22 cellular contexts compared by ENCODE assay signal in genomic region chr6:147738089-147738488, GRCh38.
DNase-seq lines count a peak whose midpoint lies in the region; ATAC-seq, FAIRE-seq and TF ChIP-seq lines count a peak whose summit lies in the region.
"Had no signal": no experiment of that assay in that cellular context is flagged by ENCODE, and none has a peak within 500 bp of the region (broad histone marks: within the 10 kb centered on the region; RNA-seq: fewer than 3 reads in every experiment).

No MANE protein-coding gene starts in this region.

- H3K27ac ChIP-seq in K562 (ENCODE audit: extremely low read depth, low read depth, low read length): no peak overlapping the region
- H3K27ac ChIP-seq in gastrocnemius medialis: no peak overlapping the region
- H3K27ac ChIP-seq: GM23248, KMS-11 had no signal

- no peak for TF ChIP-seq CTCF in Caco-2 (IDR thresholded peaks at IDR 0.05; ENCODE audit: insufficient read depth in 1 of 2, low read depth in 1 of 2, low read length in 1 of 2, severe bottlenecking in 1 of 2, unreplicated experiment in 1 of 2)
- no peak for TF ChIP-seq CTCF in K562 (IDR thresholded peaks at IDR 0.05 in 2 of 3, conservative IDR thresholded peaks at IDR 0.05 in 1 of 3; ENCODE audit: insufficient read depth in 2 of 3, low read depth in 1 of 3, low read length in 3 of 3)
- TF ChIP-seq CTCF in glutamatergic neuron (IDR thresholded peaks at IDR 0.05; ENCODE audit: partially characterized antibody, unreplicated experiment): no peak
- TF ChIP-seq CTCF in osteocyte (IDR thresholded peaks at IDR 0.05): no peak
- TF ChIP-seq CTCF in gastrocnemius medialis (IDR thresholded peaks at IDR 0.05 in 4 of 5, conservative IDR thresholded peaks at IDR 0.05 in 1 of 5): no peak

- BruUV-seq in Caco-2 (replicated peaks; lab: Mats Ljungman, UMichigan) (no TSS peak), K562 (replicated peaks; lab: Mats Ljungman, UMichigan) (no TSS peak)

- H3K36me3 ChIP-seq in Caco-2 (ENCODE audit: control insufficient read depth, insufficient read depth, low read length) (no peaks in the 10 kb centered on the region), K562 (ENCODE audit: control insufficient read depth, insufficient read depth, low read length) (peaks cover 14% of the 10 kb centered on the region; the same call in 1 of the 3 replicates), gastrocnemius medialis (no peaks in the 10 kb centered on the region)

- H3K27me3 Mint-ChIP-seq in Caco-2 (ENCODE audit: insufficient read depth, unreplicated experiment): no peaks in the 10 kb centered on the region
- H3K27me3 Mint-ChIP-seq in glutamatergic neuron (ENCODE audit: unreplicated experiment): peaks cover 2% of the 10 kb centered on the region
- H3K27me3 Mint-ChIP-seq in osteocyte (ENCODE audit: unreplicated experiment): no peaks in the 10 kb centered on the region

- H3K27me3 ChIP-seq in Caco-2 (replicated peaks; ENCODE audit: control insufficient read depth, insufficient read depth, low read length): no peaks in the 10 kb centered on the region
- H3K27me3 ChIP-seq in K562 (ENCODE audit: control insufficient read depth in 2 of 2, insufficient read depth in 2 of 2, low read length in 2 of 2): no peaks in the 10 kb centered on the region
- H3K27me3 ChIP-seq in gastrocnemius medialis: no peaks in the 10 kb centered on the region

- TF ChIP-seq POLR2A in K562 (conservative IDR thresholded peaks at IDR 0.05) (no peak), gastrocnemius medialis (IDR thresholded peaks at IDR 0.05) (no peak)

- intact Hi-C loops in Caco-2 (cut with micrococcal nuclease; ENCODE audit: unreplicated experiment): no loop called here
- intact Hi-C loops in K562 (cut with micrococcal nuclease): no loop called here
- intact Hi-C loops in gastrocnemius medialis (cut with DNase I; ENCODE audit: low total_unique reads): no loop called here

- H3K36me3 Mint-ChIP-seq in Caco-2 (ENCODE audit: insufficient read depth, unreplicated experiment): no peaks in the 10 kb centered on the region
- no peaks in the 10 kb centered on the region for H3K36me3 Mint-ChIP-seq in glutamatergic neuron (ENCODE audit: unreplicated experiment)
- H3K36me3 Mint-ChIP-seq in osteocyte (ENCODE audit: unreplicated experiment): no peaks in the 10 kb centered on the region

- TF ChIP-seq RAD21 in K562 (CRISPR knock-in tag; conservative IDR thresholded peaks at IDR 0.05 in 1 of 2, IDR thresholded peaks at IDR 0.05 in 1 of 2): no peak

- WGBS in K562 (ENCODE audit: insufficient coverage, low coverage, missing lambda C conversion rate): 67% methylated on average over 8 of the region's 8 CpGs

- no peak overlapping the region for H3K9ac ChIP-seq in K562 (ENCODE audit: insufficient read depth in 1 of 2, low read depth in 2 of 2, low read length in 2 of 2)
- H3K9ac ChIP-seq: GM23248, KMS-11, SK-N-SH had no signal

- CTCF ChIA-PET in Caco-2 (lab: Charles Lee): interaction anchor here (1.0 kb wide), 1 partner anchor 231 kb away, joined by 3 read pairs; no protein-coding TSS in a partner anchor
- CTCF ChIA-PET in K562 (lab: Yijun Ruan, JAX; ENCODE audit: low intra/inter-chr PET ratio): interaction anchor here (0.6 kb wide), 1 partner anchor 205 kb away, joined by 4 read pairs; no protein-coding TSS in a partner anchor

- H4K20me1 ChIP-seq in K562 (replicated peaks; ENCODE audit: control insufficient read depth, insufficient read depth, low read length): 0 out of 2 replicates have a peak, but pooled peaks cover 5% of the 10 kb centered on the region

- H3K4me1 Mint-ChIP-seq in Caco-2 (ENCODE audit: low read depth, unreplicated experiment): peaks cover 10% of the 10 kb centered on the region
- H3K4me1 Mint-ChIP-seq in glutamatergic neuron (ENCODE audit: low read depth, unreplicated experiment): peaks cover 15% of the 10 kb centered on the region
- peaks cover 21% of the 10 kb centered on the region for H3K4me1 Mint-ChIP-seq in osteocyte (ENCODE audit: unreplicated experiment)

- H3K4me3 ChIP-seq in Caco-2 (ENCODE audit: low read depth, low read length) (no peak overlapping the region), K562 (no peak overlapping the region), gastrocnemius medialis (no peak overlapping the region)
- H3K4me3 ChIP-seq: GM23248 had no signal

- in situ Hi-C loops in K562 (cut with MboI): no loop called here
- in situ Hi-C loops in gastrocnemius medialis (cut with MboI; ENCODE audit: low sequenced_read_pairs in 4 of 4): no loop called here

- H3K4me2 ChIP-seq in K562 (ENCODE audit: insufficient read depth, low read length): no peak overlapping the region
- H3K4me2 ChIP-seq: SK-N-SH had no signal

- FAIRE-seq in K562 (lab: Jason Lieb, UNC): no peak

- H3K9me3 Mint-ChIP-seq in Caco-2 (ENCODE audit: unreplicated experiment) (no peaks in the 10 kb centered on the region), glutamatergic neuron (ENCODE audit: unreplicated experiment) (peaks cover 2% of the 10 kb centered on the region), osteocyte (ENCODE audit: unreplicated experiment) (no peaks in the 10 kb centered on the region)
- H3K9me3 Mint-ChIP-seq: H9 had no signal

- DNase-seq in Caco-2: peak in 1 of 2 experiments; percentile 32
- DNase-seq in K562 (ENCODE audit: extremely low read depth in 1 of 4, low spot score in 3 of 4): no peak
- no peak for DNase-seq in glutamatergic neuron
- DNase-seq in osteocyte (ENCODE audit: extremely low spot score, unreplicated experiment): no peak
- no peak for DNase-seq in AML-193 (lab: John Stamatoyannopoulos, UW)
- DNase-seq in gastrocnemius medialis: no peak
- DNase-seq: 8988T, ACHN, DMS153, GM23248, H9, NCI-H1092, NCI-H1417 treated with DMSO at 0.1 percent for 48 hours, NCI-H1694 treated with DMSO at 0.1 percent for 48 hours, NCI-H2081, NCI-H2227 treated with DMSO at 0.1 percent for 48 hours, SIG-M5, SK-N-SH had no signal

- no peak overlapping the region for H2AFZ ChIP-seq in K562 (ENCODE audit: low read depth, low read length)
- H2AFZ ChIP-seq: GM23248 had no signal

- ATAC-seq in K562 (no peak), HG02938 (IDR thresholded peaks at IDR 0.05; ENCODE audit: unreplicated experiment) (no peak), GM21447 (IDR thresholded peaks at IDR 0.05; ENCODE audit: unreplicated experiment) (no peak), gastrocnemius medialis (no peak)
- ATAC-seq: Panc1 had no signal

- H3K4me3 Mint-ChIP-seq in Caco-2 (ENCODE audit: unreplicated experiment) (no peak overlapping the region), glutamatergic neuron (ENCODE audit: unreplicated experiment) (no peak overlapping the region), osteocyte (ENCODE audit: unreplicated experiment) (no peak overlapping the region)
- H3K4me3 Mint-ChIP-seq: H9 had no signal

- no peaks in the 10 kb centered on the region for H3K9me1 ChIP-seq in K562 (ENCODE audit: control insufficient read depth, insufficient read depth, low read length)

- H3K4me1 ChIP-seq in Caco-2 (peaks cover 20% of the 10 kb centered on the region; the same call in 1 of the 2 replicates), K562 (replicated peaks in 1 of 2; ENCODE audit: control insufficient read depth in 2 of 2, insufficient read depth in 2 of 2, low read length in 2 of 2) (no peaks in the 10 kb centered on the region), gastrocnemius medialis (no peaks in the 10 kb centered on the region)

- POLR2A ChIA-PET in Caco-2 (lab: Charles Lee) (no interaction called here), K562 (lab: Yijun Ruan, JAX) (interaction anchor here (0.6 to 1.0 kb wide), 2 partner anchors 21 to 412 kb away, joined by 3 to 4 read pairs; no protein-coding TSS in a partner anchor)

- no peaks in the 10 kb centered on the region for H3K9me3 ChIP-seq in Caco-2
- no peaks in the 10 kb centered on the region for H3K9me3 ChIP-seq in K562 (replicated peaks; ENCODE audit: control insufficient read depth, insufficient read depth, low read depth, low read length)
- H3K9me3 ChIP-seq in gastrocnemius medialis: no peaks in the 10 kb centered on the region
- H3K9me3 ChIP-seq: SK-N-SH had no signal

- H3K27ac Mint-ChIP-seq in Caco-2 (ENCODE audit: unreplicated experiment): peak overlapping the region; percentile 47
- peak overlapping the region; percentile 49 for H3K27ac Mint-ChIP-seq in glutamatergic neuron (ENCODE audit: unreplicated experiment)
- peak overlapping the region; percentile 25 for H3K27ac Mint-ChIP-seq in osteocyte (ENCODE audit: unreplicated experiment)
- H3K27ac Mint-ChIP-seq: H9 had no signal

- no peaks in the 10 kb centered on the region for H3K79me2 ChIP-seq in K562 (ENCODE audit: control insufficient read depth, insufficient read depth, low read length)

- TF ChIP-seq EP300 in K562 (IDR thresholded peaks at IDR 0.05; ENCODE audit: low read length): no peak

TF ChIP-seq in K562, 482 proteins besides CTCF, POLR2A, EP300 and RAD21 (continues in another document):
- no peak for TF ChIP-seq PBX2 (CRISPR knock-in tag; IDR thresholded peaks at IDR 0.05; ENCODE audit: low read depth)
- peak; percentile 55 for TF ChIP-seq PBX2 (tag; conservative IDR thresholded peaks at IDR 0.05; ENCODE audit: low read depth)
- no peak for TF ChIP-seq CAMTA2 (CRISPR knock-in tag; conservative IDR thresholded peaks at IDR 0.05)
- no peak for TF ChIP-seq ATF1 (CRISPR knock-in tag; IDR thresholded peaks at IDR 0.05)
- no peak for TF ChIP-seq ATF1 (tag; IDR thresholded peaks at IDR 0.05)
- no peak for TF ChIP-seq CSDE1 (IDR thresholded peaks at IDR 0.05)
